16 cellular contexts compared by ENCODE assay signal in genomic region chr19:53540091-53540490, GRCh38. TPM values are rescaled to one million over a fixed set of nuclear protein-coding genes. Genes with fewer than 3 reads are reported as not detected.
DNase-seq lines count a peak whose midpoint lies in the region; ATAC-seq and TF ChIP-seq lines count a peak whose summit lies in the region.
"Had no signal": no experiment of that assay in that cellular context is flagged by ENCODE, and none has a peak within 500 bp of the region (broad histone marks: within the 10 kb centered on the region; RNA-seq: fewer than 3 reads in every experiment).

No MANE protein-coding gene starts in this region.

- POLR2A ChIA-PET in IMR-90 (lab: Charles Lee; ENCODE audit: unreplicated experiment), result no interaction called here

- no peak overlapping the region for H2BK5ac ChIP-seq in IMR-90 (ENCODE audit: low read depth, low read length, poor library complexity, severe bottlenecking)

- H2AK5ac ChIP-seq in IMR-90 (ENCODE audit: low read depth, low read length), result no peak overlapping the region

- peaks cover 4% of the 10 kb centered on the region for H3K9me3 Mint-ChIP-seq in activated naive CD8-positive, alpha-beta T cell (ENCODE audit: low read depth)
- peaks cover 7% of the 10 kb centered on the region for H3K9me3 Mint-ChIP-seq in activated naive CD8-positive, alpha-beta T cell treated with anti-CD3 and anti-CD28 coated beads for 36 hours
- no peaks in the 10 kb centered on the region for H3K9me3 Mint-ChIP-seq in central memory CD8-positive, alpha-beta T cell

- in situ Hi-C loops in IMR-90 (cut with MboI; ENCODE audit: low sequenced_read_pairs), result no loop called here

- H2BK15ac ChIP-seq in IMR-90 (ENCODE audit: low read depth, low read length), result no peak overlapping the region

- TF ChIP-seq CTCF in IMR-90 (conservative IDR thresholded peaks at IDR 0.05; ENCODE audit: low read depth, low read length), result no peak
- no peak for TF ChIP-seq CTCF in osteoblast (IDR thresholded peaks at IDR 0.05; ENCODE audit: extremely low read depth, low read depth, low read length)
- TF ChIP-seq CTCF in omental fat pad (IDR thresholded peaks at IDR 0.05), result no peak

- peak; percentile 6; the same call in 1 of the 2 replicates for TF ChIP-seq POLR2A in IMR-90 (IDR thresholded peaks at IDR 0.05; ENCODE audit: low read depth, low read length)

- H3K4me3 ChIP-seq in IMR-90 (ENCODE audit: insufficient read depth, low read depth, low read length), result no peak overlapping the region
- no peak overlapping the region for H3K4me3 ChIP-seq in osteoblast (ENCODE audit: insufficient read depth, low read length)
- H3K4me3 ChIP-seq: MG63, Peyer's patch had no signal

- H2AFZ ChIP-seq in IMR-90 (replicated peaks; ENCODE audit: low read length, poor library complexity), result no peak overlapping the region
- H2AFZ ChIP-seq in osteoblast (ENCODE audit: low read length), result no peak overlapping the region

- H3K23ac ChIP-seq in IMR-90 (ENCODE audit: low read depth, low read length), result no peak overlapping the region

- CTCF ChIA-PET in IMR-90 (lab: Yijun Ruan, JAX), result no interaction called here

- no peak overlapping the region for H4K8ac ChIP-seq in IMR-90 (ENCODE audit: low read depth in 2 of 2, low read length in 2 of 2)

- H3K27ac Mint-ChIP-seq in activated naive CD8-positive, alpha-beta T cell, result peak overlapping the region; percentile 28
- H3K27ac Mint-ChIP-seq in activated naive CD8-positive, alpha-beta T cell treated with anti-CD3 and anti-CD28 coated beads for 36 hours, result no peak overlapping the region
- H3K27ac Mint-ChIP-seq in central memory CD8-positive, alpha-beta T cell (ENCODE audit: low read depth), result peak overlapping the region; percentile 35

- H3K4me1 Mint-ChIP-seq in activated naive CD8-positive, alpha-beta T cell (ENCODE audit: low read depth), result peaks cover 42% of the 10 kb centered on the region
- H3K4me1 Mint-ChIP-seq in activated naive CD8-positive, alpha-beta T cell treated with anti-CD3 and anti-CD28 coated beads for 36 hours, result peaks cover 26% of the 10 kb centered on the region
- peaks cover 14% of the 10 kb centered on the region for H3K4me1 Mint-ChIP-seq in central memory CD8-positive, alpha-beta T cell

- H3K27ac ChIP-seq in IMR-90 (ENCODE audit: insufficient read depth, low read length) (no peak overlapping the region), osteoblast (ENCODE audit: low read depth, low read length) (peak overlapping the region; percentile 92)
- H3K27ac ChIP-seq: Peyer's patch had no signal

- dilution Hi-C loops in IMR-90 (cut with HindIII; ENCODE audit: low sequenced_read_pairs, unreplicated experiment), result no loop called here

- DNase-seq in activated naive CD8-positive, alpha-beta T cell treated with anti-CD3 and anti-CD28 coated beads for 36 hours, result no peak
- no peak for DNase-seq in IMR-90
- DNase-seq in central memory CD8-positive, alpha-beta T cell (ENCODE audit: low spot score in 2 of 2), result no peak
- no peak for DNase-seq in osteoblast (ENCODE audit: insufficient read length, low spot score, missing footprints)
- no peak for DNase-seq in omental fat pad (ENCODE audit: low spot score)
- no peak for DNase-seq in NCI-H524 treated with DMSO at 0.1 percent for 48 hours (lab: John Stamatoyannopoulos, UW)
- DNase-seq: C1 segment of cervical spinal cord, Karpas-422, MG63, NCI-H1092, NCI-H2081 treated with DMSO at 0.1 percent for 48 hours, NCI-H524, Peyer's patch, SHP77 had no signal

- H4K5ac ChIP-seq in IMR-90 (ENCODE audit: low read depth, low read length), result no peak overlapping the region

- H3K79me1 ChIP-seq in IMR-90 (ENCODE audit: low read depth in 1 of 2, low read length in 2 of 2), result peaks cover 0 to 18% of the 10 kb centered on the region in 2 experiments; a peak in 2 of 4 replicates

- WGBS in IMR-90 (ENCODE audit: extremely low coverage in 2 of 2, insufficient read length in 1 of 2), 2 experiments, result no CpG with 5 or more reads among the region's 4 CpGs

- intact Hi-C loops in IMR-90 (cut with micrococcal nuclease), result no loop called here

- H3K9me3 ChIP-seq in IMR-90 (ENCODE audit: control insufficient read depth, insufficient read depth, low read length) (no peaks in the 10 kb centered on the region), osteoblast (ENCODE audit: low read depth, low read length) (no peaks in the 10 kb centered on the region)
- H3K9me3 ChIP-seq: MG63, Peyer's patch had no signal

- no peak overlapping the region for H3K56ac ChIP-seq in IMR-90 (ENCODE audit: extremely low read depth, insufficient read depth, low read length)

- BruUV-seq in IMR-90 (replicated peaks; lab: Mats Ljungman, UMichigan), result no TSS peak

- no peak overlapping the region for H3K18ac ChIP-seq in IMR-90 (ENCODE audit: low read depth, low read length)

- no peak overlapping the region for H3K4ac ChIP-seq in IMR-90 (ENCODE audit: low read depth, low read length)

- H3K79me2 ChIP-seq in osteoblast (ENCODE audit: insufficient read depth, low read length), result peaks cover 16% of the 10 kb centered on the region

- no peaks in the 10 kb centered on the region for H3K27me3 Mint-ChIP-seq in activated naive CD8-positive, alpha-beta T cell
- no peaks in the 10 kb centered on the region for H3K27me3 Mint-ChIP-seq in activated naive CD8-positive, alpha-beta T cell treated with anti-CD3 and anti-CD28 coated beads for 36 hours
- no peaks in the 10 kb centered on the region for H3K27me3 Mint-ChIP-seq in central memory CD8-positive, alpha-beta T cell

- no peak overlapping the region for H2BK20ac ChIP-seq in IMR-90 (ENCODE audit: low read depth, low read length)

- no peak overlapping the region for H3K4me2 ChIP-seq in IMR-90 (ENCODE audit: low read depth, low read length)
- no peak overlapping the region for H3K4me2 ChIP-seq in osteoblast (ENCODE audit: insufficient read depth, low read length)

- H2BK120ac ChIP-seq in IMR-90 (ENCODE audit: low read depth, low read length), result no peak overlapping the region

- H4K91ac ChIP-seq in IMR-90 (ENCODE audit: insufficient read depth, low read depth, low read length), result no peak overlapping the region

- H3K14ac ChIP-seq in IMR-90 (replicated peaks; ENCODE audit: low read depth, low read length), result no peak overlapping the region

- no peak overlapping the region for H2AK9ac ChIP-seq in IMR-90 (replicated peaks; ENCODE audit: low read depth, low read length, poor library complexity)

- no peak overlapping the region for H3K9ac ChIP-seq in IMR-90 (ENCODE audit: low read depth, low read length)

- H3K27me3 ChIP-seq in IMR-90 (ENCODE audit: control insufficient read depth, insufficient read depth, low read length) (no peaks in the 10 kb centered on the region), osteoblast (ENCODE audit: insufficient read depth, low read length) (no peaks in the 10 kb centered on the region)
- H3K27me3 ChIP-seq: MG63, Peyer's patch had no signal

- peaks cover 3% of the 10 kb centered on the region; the same call in 1 of the 2 replicates for H3K4me1 ChIP-seq in IMR-90 (ENCODE audit: control insufficient read depth, insufficient read depth, low read length)
- H3K4me1 ChIP-seq in osteoblast (ENCODE audit: insufficient read depth, low read length), result peaks cover 10% of the 10 kb centered on the region
- H3K4me1 ChIP-seq: Peyer's patch had no signal

- TF ChIP-seq RAD21 in IMR-90 (IDR thresholded peaks at IDR 0.05; ENCODE audit: low read length), result no peak

- H3K36me3 Mint-ChIP-seq in activated naive CD8-positive, alpha-beta T cell, result peaks cover 19% of the 10 kb centered on the region
- peaks cover 82% of the 10 kb centered on the region for H3K36me3 Mint-ChIP-seq in activated naive CD8-positive, alpha-beta T cell treated with anti-CD3 and anti-CD28 coated beads for 36 hours
- peaks cover 59% of the 10 kb centered on the region for H3K36me3 Mint-ChIP-seq in central memory CD8-positive, alpha-beta T cell (ENCODE audit: insufficient read depth)

- ATAC-seq in IMR-90 (ENCODE audit: low read depth), result no peak
- no peak for ATAC-seq in central memory CD8-positive, alpha-beta T cell (replicated peaks; ENCODE audit: extremely low read depth, poor library complexity, severe bottlenecking)
- no peak for ATAC-seq in omental fat pad (ENCODE audit: low FRiP score)
- ATAC-seq in HG02763 (IDR thresholded peaks at IDR 0.05; ENCODE audit: unreplicated experiment), result no peak

- no peaks in the 10 kb centered on the region for H4K20me1 ChIP-seq in IMR-90 (ENCODE audit: insufficient read depth, low read length)
- H4K20me1 ChIP-seq in osteoblast (ENCODE audit: insufficient read depth, low read length), result no peaks in the 10 kb centered on the region

- peak overlapping the region; percentile 95 for H3K4me3 Mint-ChIP-seq in activated naive CD8-positive, alpha-beta T cell
- H3K4me3 Mint-ChIP-seq in activated naive CD8-positive, alpha-beta T cell treated with anti-CD3 and anti-CD28 coated beads for 36 hours, result no peak overlapping the region
- no peak overlapping the region for H3K4me3 Mint-ChIP-seq in central memory CD8-positive, alpha-beta T cell

- H3K9me1 ChIP-seq in IMR-90 (ENCODE audit: insufficient read depth, low read length), result no peaks in the 10 kb centered on the region

- peaks cover 3% of the 10 kb centered on the region for H3K36me3 ChIP-seq in IMR-90 (ENCODE audit: control insufficient read depth, insufficient read depth, low read length)
- peaks cover 16% of the 10 kb centered on the region for H3K36me3 ChIP-seq in osteoblast (ENCODE audit: insufficient read depth, low read length)
- H3K36me3 ChIP-seq: MG63 had no signal

TF ChIP-seq in IMR-90, 13 proteins besides CTCF, POLR2A, EP300 and RAD21 (continues in another document):
- no peak for TF ChIP-seq RCOR1 (IDR thresholded peaks at IDR 0.05; ENCODE audit: insufficient replicate concordance, low read length)
- no peak for TF ChIP-seq NFE2L2 (IDR thresholded peaks at IDR 0.05; ENCODE audit: low read depth, low read length)
- no peak for TF ChIP-seq USF2 (IDR thresholded peaks at IDR 0.05; ENCODE audit: low read depth, low read length)
- no peak for TF ChIP-seq RFX5 (IDR thresholded peaks at IDR 0.05; ENCODE audit: low read depth, low read length)
- TF ChIP-seq MAZ (IDR thresholded peaks at IDR 0.05; ENCODE audit: borderline replicate concordance, low read depth, low read length), result no peak
- no peak for TF ChIP-seq CHD1 (IDR thresholded peaks at IDR 0.05; ENCODE audit: low read depth, low read length)

RNA-seq across cellular contexts. Expression of gene ZNF331, which starts 2.1 kb away (rescaled TPM):
- total RNA-seq in activated naive CD8-positive, alpha-beta T cell treated with anti-CD3 and anti-CD28 coated beads for 36 hours, result 10 to 100 TPM; 18.1 to 21.3 TPM
- total RNA-seq in IMR-90 (2012; rRNA removed) (11.1 and 12.2 TPM in 2 replicates), osteoblast (16.6 and 25.0 TPM in 2 replicates), omental fat pad (100 to 1,000 TPM in 1 of 4 donors, 10 to 100 TPM in 3; 29.9 to 415 (median 55.0) TPM)
- 5.4 and 6.6 TPM in 2 replicates for polyA plus RNA-seq in IMR-90 (2012; rRNA removed)
- polyA plus RNA-seq in IMR-90 (2012; cell fraction: cytosol; rRNA removed), result 2.5 and 2.6 TPM in 2 replicates
- polyA plus RNA-seq in IMR-90 (2012; cell fraction: nucleus; rRNA removed; ENCODE audit: low replicate concordance), result 19.3 and 55.4 TPM in 2 replicates
